In genomic region chr4:47484169-47484568, GRCh38 we compare ENCODE assay signal across 2 cellular contexts.
TF ChIP-seq lines count a peak whose summit lies in the region.

No MANE protein-coding gene starts in this region.

TF ChIP-seq in Ishikawa, 13 proteins besides CTCF, POLR2A, EP300 and RAD21:
- no peak for TF ChIP-seq USF1 (IDR thresholded peaks at IDR 0.05)
- TF ChIP-seq MAX (IDR thresholded peaks at IDR 0.05): 0 out of 2 replicates have a peak, but pooled peaks have one; percentile 26

TF ChIP-seq in H1, 55 proteins besides CTCF, POLR2A, EP300 and RAD21 (continued from another document):
- TF ChIP-seq GABPA (IDR thresholded peaks at IDR 0.05; ENCODE audit: borderline replicate concordance, insufficient read depth, low read length) (no peak), BRCA1 (IDR thresholded peaks at IDR 0.05; ENCODE audit: low read depth, low read length) (no peak), NANOG (IDR thresholded peaks at IDR 0.05; ENCODE audit: insufficient read depth, low read depth, low read length, poor library complexity, severe bottlenecking) (no peak), SIX5 (IDR thresholded peaks at IDR 0.05; ENCODE audit: low read depth, low read length) (no peak), MAFK (IDR thresholded peaks at IDR 0.05; ENCODE audit: low read depth, low read length) (no peak), MAX (IDR thresholded peaks at IDR 0.05) (no peak), SP4 (IDR thresholded peaks at IDR 0.05; ENCODE audit: low read length) (no peak), JUND (IDR thresholded peaks at IDR 0.05; ENCODE audit: low read length) (no peak), CBX5 (IDR thresholded peaks at IDR 0.05; ENCODE audit: low read depth, low read length) (no peak), SAP30 (IDR thresholded peaks at IDR 0.05; ENCODE audit: insufficient read depth, insufficient replicate concordance, low read length) (no peak), HDAC2 (IDR thresholded peaks at IDR 0.05; ENCODE audit: borderline replicate concordance in 1 of 2, low read depth in 2 of 2, low read length in 2 of 2) (no peak), RXRA (IDR thresholded peaks at IDR 0.05; ENCODE audit: insufficient read depth, low read depth, low read length) (no peak)
TF ChIP-seq in H1: peak in this region for 0.
